Comparison of ENCODE assay signal across 17 cellular contexts in genomic region chr16:88983771-88984687, GRCh38. TPM values are rescaled to one million over a fixed set of nuclear protein-coding genes. Genes with fewer than 3 reads are reported as not detected.
DNase-seq lines count a peak whose midpoint lies in the region; ATAC-seq, FAIRE-seq and TF ChIP-seq lines count a peak whose summit lies in the region.
"Had no signal": no experiment of that assay in that cellular context is flagged by ENCODE, and none has a peak within 500 bp of the region (broad histone marks: within the 10 kb centered on the region; RNA-seq: fewer than 3 reads in every experiment).

No MANE protein-coding gene starts in this region.

- CTCF ChIA-PET in OCI-LY7 (lab: Charles Lee; ENCODE audit: unreplicated experiment) = interaction anchor here (0.5 to 1.1 kb wide), 2 partner anchors 51 to 140 kb away, joined by 3 read pairs; no protein-coding TSS in a partner anchor

- DNase-seq in GM19239 (ENCODE audit: insufficient read length, low spot score) (no peak), OCI-LY7 (ENCODE audit: low spot score) (peak; percentile 61), retina (peak; percentile 2), stomach (no peak), lower leg skin (ENCODE audit: low spot score in 2 of 2) (no peak)
- DNase-seq: activated gamma-delta T cell; cerebellar nuclear complex; foreskin melanocyte; IMR-90; mammary epithelial cell; NCI-H1105 treated with DMSO at 0.1 percent for 48 hours; NCI-H345; nephron progenitor cell; stimulated activated CD4-positive, alpha-beta T cell treated with anti-CD3 and anti-CD28 coated beads, Interleukin-15, amount 100 ng/mL, for 24 hours had no signal

- H3K4me2 ChIP-seq in OCI-LY7 (ENCODE audit: low read length) = peak overlapping the region; percentile 66

- H3K9me2 ChIP-seq in OCI-LY7 (ENCODE audit: insufficient read depth, low read length) = no peaks in the 10 kb centered on the region

- TF ChIP-seq CTCF in GM12875 (IDR thresholded peaks at IDR 0.05; ENCODE audit: borderline replicate concordance, insufficient read depth, low read depth, low read length) = no peak
- TF ChIP-seq CTCF in OCI-LY7 (conservative IDR thresholded peaks at IDR 0.05; ENCODE audit: low read length) = no peak
- TF ChIP-seq CTCF in stomach (IDR thresholded peaks at IDR 0.05) = no peak
- no peak for TF ChIP-seq CTCF in lower leg skin (IDR thresholded peaks at IDR 0.05)

- TF ChIP-seq POLR2A in stomach (IDR thresholded peaks at IDR 0.05) = no peak
- TF ChIP-seq POLR2A in lower leg skin (IDR thresholded peaks at IDR 0.05) = no peak

- no peaks in the 10 kb centered on the region for H4K20me1 ChIP-seq in OCI-LY7 (ENCODE audit: insufficient read depth, low read length)

- H3K79me2 ChIP-seq in OCI-LY7 (ENCODE audit: insufficient read depth, low read depth, low read length) = no peaks in the 10 kb centered on the region

- 79 to 83% (median 81%) methylated on average over 22 to 41 of the region's 41 CpGs for WGBS in stomach, 5 donors
- WGBS in lower leg skin, 2 donors = 74 to 78% methylated on average over 36 to 40 of the region's 41 CpGs

- no peak for ATAC-seq in HG03159 (IDR thresholded peaks at IDR 0.05; ENCODE audit: unreplicated experiment)

- H2AFZ ChIP-seq in OCI-LY7 (ENCODE audit: low read length) = peak overlapping the region; percentile 69; the same call in 1 of the 2 replicates

- H3K4me1 ChIP-seq in OCI-LY7 (ENCODE audit: insufficient read depth, low read length, poor library complexity, severe bottlenecking) (peaks cover 75% of the 10 kb centered on the region), stomach (no peaks in the 10 kb centered on the region)

- POLR2A ChIA-PET in OCI-LY7 (lab: Charles Lee) = interaction anchor here (0.8 kb wide), 1 partner anchor 10 kb away, joined by 4 read pairs; no protein-coding TSS in a partner anchor

- H3K4me3 ChIP-seq in GM12875 (ENCODE audit: low read depth, low read length) (peak overlapping the region; percentile 28), OCI-LY7 (ENCODE audit: low read depth, low read length, poor library complexity, severe bottlenecking) (peak overlapping the region; percentile 37), stomach (no peak overlapping the region), lower leg skin (ENCODE audit: low read depth, poor library complexity, severe bottlenecking) (no peak overlapping the region)

- intact Hi-C loops in OCI-LY7 (cut with micrococcal nuclease; ENCODE audit: unreplicated experiment) = no loop called here
- intact Hi-C loops in stomach (cut with DNase I; ENCODE audit: low total_unique reads) = no loop called here
- intact Hi-C loops in lower leg skin (cut with DNase I; ENCODE audit: low total_unique reads) = no loop called here

- TF ChIP-seq EP300 in stomach (IDR thresholded peaks at IDR 0.05) = no peak

- no peaks in the 10 kb centered on the region for H3K9me3 ChIP-seq in OCI-LY7 (ENCODE audit: low read length)
- H3K9me3 ChIP-seq in stomach = no peaks in the 10 kb centered on the region

- no peaks in the 10 kb centered on the region for H3K36me3 ChIP-seq in OCI-LY7 (ENCODE audit: insufficient read depth, low read length)
- no peaks in the 10 kb centered on the region for H3K36me3 ChIP-seq in stomach

- peak; percentile 73 for FAIRE-seq in GM19239 (lab: Jason Lieb, UNC)

- H3K27ac ChIP-seq in OCI-LY7 (ENCODE audit: low read depth, low read length, poor library complexity, severe bottlenecking) (peak overlapping the region; percentile 54), stomach (no peak overlapping the region)

- H3K27me3 ChIP-seq in stomach = peaks cover 0 to 61% (median 10%) of the 10 kb centered on the region in 3 donors

- BruUV-seq in OCI-LY7 (replicated peaks; lab: Mats Ljungman, UMichigan) = no TSS peak

RNA-seq across cellular contexts. Expression of gene CBFA2T3, which starts 7.0 kb away (rescaled TPM):
- 1.1 and 2.2 TPM in 2 replicates for total RNA-seq in OCI-LY7 (2014; rRNA removed; shearing (Covaris generic))
- total RNA-seq in OCI-LY7 (2022) (30.8 and 48.0 TPM in 2 replicates), stomach (10 to 100 TPM in 1 of 5 donors, 1 to 10 TPM in 2, under 1 TPM in 2; 0.58 to 57.6 (median 3.5) TPM), lower leg skin (1 to 10 TPM in 3 of 4 donors, under 1 TPM in 1; 0.93 to 4.4 (median 2.9) TPM)
- polyA plus RNA-seq in stomach = 1 to 10 TPM; 1.6 to 2.8 (median 2.1) TPM
- total RNA-seq: activated CD8-positive, alpha-beta memory T cell treated with anti-CD3 and anti-CD28 coated beads for 36 hours; IMR-90 had no signal
- polyA plus RNA-seq: IMR-90 had no signal

Comparison
In these comparisons a context has a peak if more than half of its experiments do, and no peak if none do; other contexts are left out.
1. H3K4me3 ChIP-seq: peak in GM12875 (single experiment) and OCI-LY7 (single experiment); none in stomach (0 of 4) and lower leg skin (single experiment).
2. DNase-seq: peak in OCI-LY7 (single experiment) and retina (single experiment); none in GM19239 (single experiment), stomach (single experiment) and lower leg skin (0 of 2).